Comparison of ENCODE assay signal across 32 cellular contexts in the genomic region with DNA sequence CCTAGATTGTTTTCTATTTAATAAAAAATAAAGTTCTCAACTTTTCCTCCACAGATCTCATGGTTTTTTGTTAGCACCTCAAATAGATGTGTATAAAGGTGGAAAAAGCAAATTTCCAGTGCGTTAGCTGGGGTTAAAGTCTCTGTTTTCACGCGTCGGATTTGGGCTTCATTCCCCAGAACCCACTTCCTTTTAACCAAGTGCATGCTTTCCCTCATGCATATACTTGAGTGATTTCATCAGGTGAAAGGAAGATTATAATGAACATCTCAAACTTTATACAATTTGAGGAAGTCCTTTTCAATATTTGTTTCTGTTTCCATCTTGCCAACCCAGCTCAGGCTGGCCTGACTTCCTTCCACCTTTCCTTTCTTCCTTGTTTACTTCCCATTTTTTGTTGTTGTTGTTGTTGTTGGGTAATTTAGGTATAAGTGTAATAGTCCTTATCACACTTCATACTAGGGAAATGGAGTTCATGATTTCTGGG. TPM values are rescaled to one million over a fixed set of nuclear protein-coding genes. Genes with fewer than 3 reads are reported as not detected.
DNase-seq lines count a peak whose midpoint lies in the region; ATAC-seq lines count a peak whose summit lies in the region.
"Had no signal": no experiment of that assay in that cellular context is flagged by ENCODE, and none has a peak within 500 bp of the region (broad histone marks: within the 10 kb centered on the region; RNA-seq: fewer than 3 reads in every experiment).

No MANE protein-coding gene starts in this region.

- POLR2A ChIA-PET in CD8-positive, alpha-beta memory T cell (lab: Charles Lee), result no interaction called here
- POLR2A ChIA-PET in activated CD8-positive, alpha-beta T cell treated with anti-CD3 and anti-CD28 coated beads, Interleukin-2, amount 10 ng/mL, durations not matched to agents 7 days and 5 days (lab: Charles Lee), result no interaction called here
- POLR2A ChIA-PET in naive thymus-derived CD8-positive, alpha-beta T cell (lab: Charles Lee), result interaction anchor here (1.6 kb wide), 1 partner anchor 13 kb away, joined by 3 read pairs; no protein-coding TSS in a partner anchor

- intact Hi-C loops in activated CD4-positive, alpha-beta T cell treated with anti-CD3 and anti-CD28 coated beads, Interleukin-2, amount 10 ng/mL, durations not matched to agents 24 days and 14 days (cut with micrococcal nuclease), result no loop called here

- H3K27ac ChIP-seq in CD8-positive, alpha-beta memory T cell (ENCODE audit: low read depth, low read length), result no peak overlapping the region
- H3K27ac ChIP-seq: A549, ascending aorta, dorsolateral prefrontal cortex, pancreas, right atrium auricular region, SJCRH30, upper lobe of right lung, WERI-Rb-1 had no signal

- no peak for DNase-seq in activated CD4-positive, alpha-beta T cell treated with anti-CD3 and anti-CD28 coated beads, Interleukin-2, amount 10 ng/mL, durations not matched to agents 24 days and 14 days
- DNase-seq in activated CD4-positive, alpha-beta T cell treated with anti-CD3 and anti-CD28 coated beads, Interleukin-2, amount 50 U/mL, for 4 hours, result no peak
- DNase-seq in CD8-positive, alpha-beta memory T cell, result no peak
- no peak for DNase-seq in activated CD8-positive, alpha-beta T cell treated with anti-CD3 and anti-CD28 coated beads, Interleukin-2, amount 10 ng/mL, durations not matched to agents 7 days and 5 days
- no peak for DNase-seq in naive thymus-derived CD8-positive, alpha-beta T cell
- DNase-seq in 8988T, result no peak
- DNase-seq in NCI-H1048 (lab: John Stamatoyannopoulos, UW), result no peak
- no peak for DNase-seq in HPDE6-E6E7 (ENCODE audit: extremely low spot score)
- DNase-seq: activated gamma-delta T cell; BE2C; central memory CD4-positive, alpha-beta T cell; dorsolateral prefrontal cortex; head of caudate nucleus; HFFc6; left cardiac atrium; mesendoderm; NCI-H1105 treated with DMSO at 0.1 percent for 48 hours; NCI-H2081; NCI-H446 treated with DMSO at 0.1 percent for 48 hours; pancreas; SJCRH30; spleen; upper lobe of right lung; WERI-Rb-1 had no signal

- H3K36me3 ChIP-seq in CD8-positive, alpha-beta memory T cell (ENCODE audit: insufficient read depth, low read length), result no peaks in the 10 kb centered on the region
- H3K36me3 ChIP-seq: ascending aorta, BE2C, pancreas, right atrium auricular region, SJCRH30, spleen, upper lobe of right lung, WERI-Rb-1 had no signal

- H3K4me3 ChIP-seq in CD8-positive, alpha-beta memory T cell (ENCODE audit: low read length), result no peak overlapping the region
- H3K4me3 ChIP-seq: A549, ascending aorta, dorsolateral prefrontal cortex, pancreas, right atrium auricular region, SJCRH30, spleen, upper lobe of right lung had no signal

- CTCF ChIA-PET in CD8-positive, alpha-beta memory T cell (lab: Charles Lee), result interaction anchor here (0.8 to 1.4 kb wide), 2 partner anchors 13 to 70 kb away, joined by 3 read pairs; no protein-coding TSS in a partner anchor
- CTCF ChIA-PET in activated CD8-positive, alpha-beta T cell treated with anti-CD3 and anti-CD28 coated beads, Interleukin-2, amount 10 ng/mL, durations not matched to agents 7 days and 5 days (lab: Charles Lee), result interaction anchor here (0.9 to 2.5 kb wide), 3 partner anchors 13 to 69 kb away, joined by 3 to 14 read pairs (median 3); no protein-coding TSS in a partner anchor

- no peaks in the 10 kb centered on the region for H3K27me3 ChIP-seq in CD8-positive, alpha-beta memory T cell (ENCODE audit: insufficient read depth, low read length, poor library complexity, severe bottlenecking)
- H3K27me3 ChIP-seq: ascending aorta, BE2C, dorsolateral prefrontal cortex, pancreas, right atrium auricular region, SJCRH30, spleen, upper lobe of right lung had no signal

- H3K4me3 Mint-ChIP-seq in activated CD4-positive, alpha-beta T cell treated with anti-CD3 and anti-CD28 coated beads, Interleukin-2, amount 10 ng/mL, durations not matched to agents 24 days and 14 days, result peak overlapping the region; percentile 38
- H3K4me3 Mint-ChIP-seq in CD8-positive, alpha-beta memory T cell, result peak overlapping the region in 5 of 7 donors; percentile 0 to 20 (median 7)
- H3K4me3 Mint-ChIP-seq in activated CD8-positive, alpha-beta T cell treated with anti-CD3 and anti-CD28 coated beads, Interleukin-2, amount 10 ng/mL, durations not matched to agents 7 days and 5 days, result peak overlapping the region; percentile 23
- peak overlapping the region in 9 of 10 donors; percentile 1 to 51 (median 12) for H3K4me3 Mint-ChIP-seq in naive thymus-derived CD8-positive, alpha-beta T cell
- H3K4me3 Mint-ChIP-seq: HFFc6, nephron had no signal

- H3K27ac Mint-ChIP-seq in activated CD4-positive, alpha-beta T cell treated with anti-CD3 and anti-CD28 coated beads, Interleukin-2, amount 10 ng/mL, durations not matched to agents 24 days and 14 days, result peak overlapping the region; percentile 71
- H3K27ac Mint-ChIP-seq in CD8-positive, alpha-beta memory T cell, result peak overlapping the region; percentile 11 to 77 (median 63)
- H3K27ac Mint-ChIP-seq in activated CD8-positive, alpha-beta T cell treated with anti-CD3 and anti-CD28 coated beads, Interleukin-2, amount 10 ng/mL, durations not matched to agents 7 days and 5 days, result peak overlapping the region; percentile 79
- H3K27ac Mint-ChIP-seq in naive thymus-derived CD8-positive, alpha-beta T cell, result peak overlapping the region; percentile 3 to 84 (median 49)
- H3K27ac Mint-ChIP-seq: HFFc6, nephron had no signal

- H3K27me3 Mint-ChIP-seq in activated CD4-positive, alpha-beta T cell treated with anti-CD3 and anti-CD28 coated beads, Interleukin-2, amount 10 ng/mL, durations not matched to agents 24 days and 14 days, result no peaks in the 10 kb centered on the region
- no peaks in the 10 kb centered on the region for H3K27me3 Mint-ChIP-seq in CD8-positive, alpha-beta memory T cell
- H3K27me3 Mint-ChIP-seq in activated CD8-positive, alpha-beta T cell treated with anti-CD3 and anti-CD28 coated beads, Interleukin-2, amount 10 ng/mL, durations not matched to agents 7 days and 5 days (ENCODE audit: low read depth), result no peaks in the 10 kb centered on the region
- H3K27me3 Mint-ChIP-seq in naive thymus-derived CD8-positive, alpha-beta T cell, result no peaks in the 10 kb centered on the region

- H3K4me1 ChIP-seq in CD8-positive, alpha-beta memory T cell (ENCODE audit: insufficient read depth, low read length), result peaks cover 32% of the 10 kb centered on the region
- H3K4me1 ChIP-seq: ascending aorta, BE2C, pancreas, right atrium auricular region, SJCRH30, upper lobe of right lung had no signal

- no peak for ATAC-seq in activated CD8-positive, alpha-beta T cell treated with anti-CD3 and anti-CD28 coated beads, Interleukin-2, amount 10 ng/mL, durations not matched to agents 7 days and 5 days
- peak in 1 of 2 donors; percentile 27 for ATAC-seq in naive thymus-derived CD8-positive, alpha-beta T cell
- ATAC-seq: A549, left cardiac atrium, pancreas, upper lobe of right lung had no signal

- no peaks in the 10 kb centered on the region for H3K9me3 ChIP-seq in CD8-positive, alpha-beta memory T cell (ENCODE audit: low read length)
- H3K9me3 ChIP-seq: A549, ascending aorta, BE2C, pancreas, right atrium auricular region, SJCRH30, spleen, upper lobe of right lung had no signal

- peaks cover 10% of the 10 kb centered on the region for H3K36me3 Mint-ChIP-seq in activated CD4-positive, alpha-beta T cell treated with anti-CD3 and anti-CD28 coated beads, Interleukin-2, amount 10 ng/mL, durations not matched to agents 24 days and 14 days (ENCODE audit: low read depth)
- H3K36me3 Mint-ChIP-seq in CD8-positive, alpha-beta memory T cell, result peaks cover 0 to 24% (median 2%) of the 10 kb centered on the region in 3 donors
- H3K36me3 Mint-ChIP-seq in activated CD8-positive, alpha-beta T cell treated with anti-CD3 and anti-CD28 coated beads, Interleukin-2, amount 10 ng/mL, durations not matched to agents 7 days and 5 days (ENCODE audit: low read depth), result peaks cover 18% of the 10 kb centered on the region
- H3K36me3 Mint-ChIP-seq in naive thymus-derived CD8-positive, alpha-beta T cell, result peaks cover 0 to 10% (median 9%) of the 10 kb centered on the region in 3 donors

- peaks cover 15% of the 10 kb centered on the region for H3K9me3 Mint-ChIP-seq in activated CD4-positive, alpha-beta T cell treated with anti-CD3 and anti-CD28 coated beads, Interleukin-2, amount 10 ng/mL, durations not matched to agents 24 days and 14 days
- H3K9me3 Mint-ChIP-seq in CD8-positive, alpha-beta memory T cell, result no peaks in the 10 kb centered on the region
- no peaks in the 10 kb centered on the region for H3K9me3 Mint-ChIP-seq in activated CD8-positive, alpha-beta T cell treated with anti-CD3 and anti-CD28 coated beads, Interleukin-2, amount 10 ng/mL, durations not matched to agents 7 days and 5 days (ENCODE audit: insufficient read depth)
- peaks cover 0 to 10% (median 4%) of the 10 kb centered on the region in 9 donors for H3K9me3 Mint-ChIP-seq in naive thymus-derived CD8-positive, alpha-beta T cell
- H3K9me3 Mint-ChIP-seq: HFFc6, nephron had no signal

- peaks cover 41% of the 10 kb centered on the region for H3K4me1 Mint-ChIP-seq in activated CD4-positive, alpha-beta T cell treated with anti-CD3 and anti-CD28 coated beads, Interleukin-2, amount 10 ng/mL, durations not matched to agents 24 days and 14 days
- H3K4me1 Mint-ChIP-seq in CD8-positive, alpha-beta memory T cell, result peaks cover 35 to 50% (median 37%) of the 10 kb centered on the region in 3 donors
- peaks cover 66% of the 10 kb centered on the region for H3K4me1 Mint-ChIP-seq in activated CD8-positive, alpha-beta T cell treated with anti-CD3 and anti-CD28 coated beads, Interleukin-2, amount 10 ng/mL, durations not matched to agents 7 days and 5 days (ENCODE audit: low read depth)
- H3K4me1 Mint-ChIP-seq in naive thymus-derived CD8-positive, alpha-beta T cell, result peaks cover 16 to 47% (median 31%) of the 10 kb centered on the region in 4 donors
- H3K4me1 Mint-ChIP-seq: nephron had no signal

RNA-seq across cellular contexts. Expression of gene GGTLC1, which starts 43.9 kb away (rescaled TPM):
- total RNA-seq in activated CD4-positive, alpha-beta T cell treated with anti-CD3 and anti-CD28 coated beads, Interleukin-2, amount 10 ng/mL, durations not matched to agents 24 days and 14 days, result not detected in 2 replicates
- total RNA-seq in CD8-positive, alpha-beta memory T cell, result not detected
- polyA plus RNA-seq in CD8-positive, alpha-beta memory T cell, result not detected
- total RNA-seq in activated CD8-positive, alpha-beta T cell treated with anti-CD3 and anti-CD28 coated beads, Interleukin-2, amount 10 ng/mL, durations not matched to agents 7 days and 5 days, result not detected
- not detected for total RNA-seq in naive thymus-derived CD8-positive, alpha-beta T cell
- polyA plus RNA-seq in naive thymus-derived CD8-positive, alpha-beta T cell, result not detected
- total RNA-seq: activated CD8-positive, alpha-beta memory T cell treated with anti-CD3 and anti-CD28 coated beads for 36 hours; ascending aorta; dorsolateral prefrontal cortex; HFFc6; left cardiac atrium; LHCN-M2; right atrium auricular region; SJCRH30; spleen; subcutaneous adipose tissue; T-helper 2 cell treated with Interferon-gamma antibody and Interleukin-4, amounts not matched to agents 100 ng/mL and 5 ng/mL, for 36 hours had no signal
- polyA plus RNA-seq: A549, spleen had no signal
